ENCODE assay signal across 9 cellular contexts in the genomic region with DNA sequence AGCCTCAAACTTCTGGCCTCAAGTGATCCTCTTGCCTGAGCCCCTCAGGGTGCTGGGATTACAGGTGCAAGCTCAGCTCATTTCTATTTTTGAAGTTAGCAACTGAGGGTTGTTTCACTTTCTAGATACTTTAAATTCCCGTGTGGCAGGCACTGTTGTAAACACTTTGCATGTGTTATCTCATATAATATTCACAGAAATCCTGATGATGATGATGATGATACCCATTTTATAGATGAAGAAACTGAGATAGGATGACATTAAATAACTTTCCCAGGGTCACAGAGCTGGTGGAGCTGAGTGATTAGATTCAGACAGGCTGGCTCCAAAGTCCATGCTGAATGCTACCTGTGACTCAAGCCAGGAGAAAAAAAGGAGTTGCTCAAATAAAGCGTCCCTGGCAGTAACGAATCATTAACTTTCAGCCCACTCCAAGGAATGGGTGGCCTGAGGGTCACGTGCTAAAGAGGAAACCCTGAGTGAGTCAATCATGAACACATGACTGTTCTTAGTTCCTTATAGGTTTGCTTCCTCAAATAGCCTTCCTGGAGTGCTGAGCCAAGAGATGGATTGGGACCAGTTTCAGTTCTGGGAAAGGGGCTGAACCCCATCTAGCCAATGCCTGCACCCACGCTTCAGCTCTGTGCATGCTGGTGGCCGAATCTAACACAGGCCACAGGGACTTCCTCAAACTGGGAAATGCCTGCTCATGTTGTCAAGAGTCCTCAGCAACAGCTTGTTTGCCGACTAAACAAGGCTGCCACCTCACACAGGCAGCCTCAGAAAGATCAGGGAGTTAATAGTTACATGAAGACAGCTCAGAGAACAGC. TPM values are rescaled to one million over a fixed set of nuclear protein-coding genes. Genes with fewer than 3 reads are reported as not detected.
DNase-seq lines count a peak whose midpoint lies in the region; ATAC-seq and TF ChIP-seq lines count a peak whose summit lies in the region.
"Had no signal": no experiment of that assay in that cellular context is flagged by ENCODE, and none has a peak within 500 bp of the region (broad histone marks: within the 10 kb centered on the region; RNA-seq: fewer than 3 reads in every experiment).

No MANE protein-coding gene starts in this region.

- intact Hi-C loops in Calu3 (cut with micrococcal nuclease; ENCODE audit: unreplicated experiment) = loop anchor here (2.0 kb wide), 1 partner anchor 46 kb away; no protein-coding TSS in a partner anchor

- H3K9me3 ChIP-seq in smooth muscle cell (replicated peaks; ENCODE audit: low read depth) = no peaks in the 10 kb centered on the region

- DNase-seq in Calu3 = peak; percentile 79
- peak; percentile 89 for DNase-seq in NCI-H226
- DNase-seq in astrocyte of the spinal cord (ENCODE audit: low read depth, low spot score) = peak; percentile 82
- DNase-seq in iPS-NIHi7 (ENCODE audit: extremely low spot score) = peak; percentile 43
- DNase-seq in smooth muscle cell (lab: John Stamatoyannopoulos, UW; ENCODE audit: unreplicated experiment) = peak; percentile 36
- DNase-seq in glutamatergic neuron = no peak

- H3K4me3 ChIP-seq in astrocyte of the spinal cord (ENCODE audit: low read depth, low read length) (no peak overlapping the region), smooth muscle cell (peak overlapping the region; percentile 21)

- ATAC-seq in GM19023 (IDR thresholded peaks at IDR 0.05; ENCODE audit: unreplicated experiment) (peak; percentile 63), HG03066 (IDR thresholded peaks at IDR 0.05; ENCODE audit: low read depth, unreplicated experiment) (peak; percentile 57)

- H4K20me1 ChIP-seq in smooth muscle cell (ENCODE audit: low read depth) = no peaks in the 10 kb centered on the region

- H3K4me1 ChIP-seq in smooth muscle cell (ENCODE audit: low read depth) = peaks cover 9% of the 10 kb centered on the region

- CTCF ChIA-PET in Calu3 (lab: Charles Lee) = interaction anchor here (0.6 to 1.9 kb wide), 6 partner anchors 12 to 269 kb away, joined by 3 to 6 read pairs (median 4); no protein-coding TSS in a partner anchor

- peak overlapping the region; percentile 56 for H3K4me2 ChIP-seq in smooth muscle cell

- H3K79me2 ChIP-seq in smooth muscle cell (ENCODE audit: low read depth) = no peaks in the 10 kb centered on the region

- in situ Hi-C loops in astrocyte of the spinal cord (cut with HindIII; ENCODE audit: low sequenced_read_pairs) = no loop called here

- H3K4me3 Mint-ChIP-seq in Calu3 (ENCODE audit: low read depth, unreplicated experiment) = peak overlapping the region; percentile 58
- H3K4me3 Mint-ChIP-seq in glutamatergic neuron (ENCODE audit: unreplicated experiment) = no peak overlapping the region
- H3K4me3 Mint-ChIP-seq: activated naive CD4-positive, alpha-beta T cell treated with anti-CD3 and anti-CD28 coated beads, Interleukin-2, amount 50 U/mL, for 24 hours had no signal

- peak overlapping the region; percentile 92 for H3K27ac Mint-ChIP-seq in Calu3 (ENCODE audit: unreplicated experiment)
- H3K27ac Mint-ChIP-seq in glutamatergic neuron (ENCODE audit: unreplicated experiment) = no peak overlapping the region
- H3K27ac Mint-ChIP-seq: activated naive CD4-positive, alpha-beta T cell treated with anti-CD3 and anti-CD28 coated beads, Interleukin-2, amount 50 U/mL, for 24 hours had no signal

- H3K9me3 Mint-ChIP-seq in Calu3 (ENCODE audit: low read depth, unreplicated experiment) (no peaks in the 10 kb centered on the region), glutamatergic neuron (ENCODE audit: unreplicated experiment) (no peaks in the 10 kb centered on the region)
- H3K9me3 Mint-ChIP-seq: activated naive CD4-positive, alpha-beta T cell treated with anti-CD3 and anti-CD28 coated beads, Interleukin-2, amount 50 U/mL, for 24 hours had no signal

- WGBS in smooth muscle cell (ENCODE audit: low lambda C conversion rate) = 8% methylated on average over 7 of the region's 7 CpGs

- no peak overlapping the region for H2AFZ ChIP-seq in smooth muscle cell (ENCODE audit: low read depth)

- H3K9ac ChIP-seq in smooth muscle cell (ENCODE audit: low read depth) = peak overlapping the region; percentile 67

- peaks cover 32% of the 10 kb centered on the region for H3K36me3 Mint-ChIP-seq in Calu3 (ENCODE audit: insufficient read depth, unreplicated experiment)
- H3K36me3 Mint-ChIP-seq in glutamatergic neuron (ENCODE audit: unreplicated experiment) = no peaks in the 10 kb centered on the region
- H3K36me3 Mint-ChIP-seq: activated naive CD4-positive, alpha-beta T cell treated with anti-CD3 and anti-CD28 coated beads, Interleukin-2, amount 50 U/mL, for 24 hours had no signal

- BruUV-seq in Calu3 (replicated peaks; lab: Mats Ljungman, UMichigan) = no TSS peak

- H3K4me1 Mint-ChIP-seq in Calu3 (ENCODE audit: low read depth, unreplicated experiment) (peaks cover 46% of the 10 kb centered on the region), glutamatergic neuron (ENCODE audit: low read depth, unreplicated experiment) (no peaks in the 10 kb centered on the region)

- H3K36me3 ChIP-seq in smooth muscle cell (ENCODE audit: low read depth) = no peaks in the 10 kb centered on the region

- peaks cover 12% of the 10 kb centered on the region for H3F3A ChIP-seq in smooth muscle cell (ENCODE audit: low read depth)

- no peaks in the 10 kb centered on the region for H3K27me3 ChIP-seq in smooth muscle cell (ENCODE audit: low read depth)

- TF ChIP-seq CTCF in Calu3 (IDR thresholded peaks at IDR 0.05; ENCODE audit: unreplicated experiment) (no peak), astrocyte of the spinal cord (IDR thresholded peaks at IDR 0.05; ENCODE audit: low read depth, low read length) (no peak), smooth muscle cell (IDR thresholded peaks at IDR 0.05; ENCODE audit: borderline replicate concordance, insufficient read depth, poor library complexity, severe bottlenecking) (no peak), glutamatergic neuron (IDR thresholded peaks at IDR 0.05; ENCODE audit: partially characterized antibody, unreplicated experiment) (no peak)

- peak overlapping the region; percentile 96 for H3K27ac ChIP-seq in smooth muscle cell (ENCODE audit: low read depth)

- H3K27me3 Mint-ChIP-seq in Calu3 (ENCODE audit: unreplicated experiment) = no peaks in the 10 kb centered on the region
- H3K27me3 Mint-ChIP-seq in glutamatergic neuron (ENCODE audit: unreplicated experiment) = no peaks in the 10 kb centered on the region
- H3K27me3 Mint-ChIP-seq: activated naive CD4-positive, alpha-beta T cell treated with anti-CD3 and anti-CD28 coated beads, Interleukin-2, amount 50 U/mL, for 24 hours had no signal

RNA-seq across cellular contexts. Expression of gene RBM47, which starts 52.8 kb away (rescaled TPM):
- total RNA-seq in Calu3 (2022) = 86.6 and 106 TPM in 2 replicates
- 5.5 and 6.0 TPM in 2 replicates for total RNA-seq in smooth muscle cell
- 3.4 and 3.6 TPM in 2 replicates for polyA plus RNA-seq in smooth muscle cell
- 0.98 TPM for total RNA-seq in glutamatergic neuron (ENCODE audit: unreplicated experiment)

Comparison
In these comparisons a context has a peak if more than half of its experiments do, and no peak if none do; other contexts are left out.
1. RNA of gene RBM47, which starts 52.8 kb away (total RNA-seq): 86.6 to 106 TPM in Calu3; 5.5 to 6.0 TPM in smooth muscle cell and 0.98 TPM in glutamatergic neuron (single experiment); every median in the first group is over 10 times any median in the second.